In the genomic region with DNA sequence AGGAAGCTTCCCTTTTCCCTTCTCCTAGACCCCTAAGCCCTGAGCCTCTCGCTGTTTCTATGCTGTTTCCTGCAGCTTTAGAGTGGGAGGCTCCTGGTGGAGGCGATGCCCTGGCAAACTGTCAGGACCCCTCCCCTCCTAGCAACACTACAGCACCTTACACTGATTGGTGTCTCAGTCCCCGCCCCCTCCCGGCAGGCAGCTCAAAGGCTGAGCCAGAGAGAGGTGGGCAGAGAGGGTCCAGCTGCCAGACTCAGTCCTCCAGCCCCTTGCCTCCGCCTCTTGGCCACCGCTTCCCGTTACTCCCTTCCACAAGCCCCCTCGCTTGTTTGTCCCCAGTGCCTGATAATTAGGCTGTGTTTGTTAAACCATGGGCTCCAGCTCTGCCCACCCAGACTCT, we compare ENCODE assay signal across 1 cellular context.
TF ChIP-seq lines count a peak whose summit lies in the region.

No MANE protein-coding gene starts in this region.

TF ChIP-seq in GM23338, 12 proteins besides CTCF, POLR2A, EP300 and RAD21 (continued from another document):
- TF ChIP-seq, protein P1, sequence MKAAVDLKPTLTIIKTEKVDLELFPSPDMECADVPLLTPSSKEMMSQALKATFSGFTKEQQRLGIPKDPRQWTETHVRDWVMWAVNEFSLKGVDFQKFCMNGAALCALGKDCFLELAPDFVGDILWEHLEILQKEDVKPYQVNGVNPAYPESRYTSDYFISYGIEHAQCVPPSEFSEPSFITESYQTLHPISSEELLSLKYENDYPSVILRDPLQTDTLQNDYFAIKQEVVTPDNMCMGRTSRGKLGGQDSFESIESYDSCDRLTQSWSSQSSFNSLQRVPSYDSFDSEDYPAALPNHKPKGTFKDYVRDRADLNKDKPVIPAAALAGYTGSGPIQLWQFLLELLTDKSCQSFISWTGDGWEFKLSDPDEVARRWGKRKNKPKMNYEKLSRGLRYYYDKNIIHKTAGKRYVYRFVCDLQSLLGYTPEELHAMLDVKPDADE (IDR thresholded peaks at IDR 0.05), result no peak
- no peak for TF ChIP-seq EZH2phosphoT487 (IDR thresholded peaks at IDR 0.05; ENCODE audit: unreplicated experiment)
- no peak for TF ChIP-seq NANOG (IDR thresholded peaks at IDR 0.05; ENCODE audit: borderline replicate concordance)
- TF ChIP-seq, protein P2, sequence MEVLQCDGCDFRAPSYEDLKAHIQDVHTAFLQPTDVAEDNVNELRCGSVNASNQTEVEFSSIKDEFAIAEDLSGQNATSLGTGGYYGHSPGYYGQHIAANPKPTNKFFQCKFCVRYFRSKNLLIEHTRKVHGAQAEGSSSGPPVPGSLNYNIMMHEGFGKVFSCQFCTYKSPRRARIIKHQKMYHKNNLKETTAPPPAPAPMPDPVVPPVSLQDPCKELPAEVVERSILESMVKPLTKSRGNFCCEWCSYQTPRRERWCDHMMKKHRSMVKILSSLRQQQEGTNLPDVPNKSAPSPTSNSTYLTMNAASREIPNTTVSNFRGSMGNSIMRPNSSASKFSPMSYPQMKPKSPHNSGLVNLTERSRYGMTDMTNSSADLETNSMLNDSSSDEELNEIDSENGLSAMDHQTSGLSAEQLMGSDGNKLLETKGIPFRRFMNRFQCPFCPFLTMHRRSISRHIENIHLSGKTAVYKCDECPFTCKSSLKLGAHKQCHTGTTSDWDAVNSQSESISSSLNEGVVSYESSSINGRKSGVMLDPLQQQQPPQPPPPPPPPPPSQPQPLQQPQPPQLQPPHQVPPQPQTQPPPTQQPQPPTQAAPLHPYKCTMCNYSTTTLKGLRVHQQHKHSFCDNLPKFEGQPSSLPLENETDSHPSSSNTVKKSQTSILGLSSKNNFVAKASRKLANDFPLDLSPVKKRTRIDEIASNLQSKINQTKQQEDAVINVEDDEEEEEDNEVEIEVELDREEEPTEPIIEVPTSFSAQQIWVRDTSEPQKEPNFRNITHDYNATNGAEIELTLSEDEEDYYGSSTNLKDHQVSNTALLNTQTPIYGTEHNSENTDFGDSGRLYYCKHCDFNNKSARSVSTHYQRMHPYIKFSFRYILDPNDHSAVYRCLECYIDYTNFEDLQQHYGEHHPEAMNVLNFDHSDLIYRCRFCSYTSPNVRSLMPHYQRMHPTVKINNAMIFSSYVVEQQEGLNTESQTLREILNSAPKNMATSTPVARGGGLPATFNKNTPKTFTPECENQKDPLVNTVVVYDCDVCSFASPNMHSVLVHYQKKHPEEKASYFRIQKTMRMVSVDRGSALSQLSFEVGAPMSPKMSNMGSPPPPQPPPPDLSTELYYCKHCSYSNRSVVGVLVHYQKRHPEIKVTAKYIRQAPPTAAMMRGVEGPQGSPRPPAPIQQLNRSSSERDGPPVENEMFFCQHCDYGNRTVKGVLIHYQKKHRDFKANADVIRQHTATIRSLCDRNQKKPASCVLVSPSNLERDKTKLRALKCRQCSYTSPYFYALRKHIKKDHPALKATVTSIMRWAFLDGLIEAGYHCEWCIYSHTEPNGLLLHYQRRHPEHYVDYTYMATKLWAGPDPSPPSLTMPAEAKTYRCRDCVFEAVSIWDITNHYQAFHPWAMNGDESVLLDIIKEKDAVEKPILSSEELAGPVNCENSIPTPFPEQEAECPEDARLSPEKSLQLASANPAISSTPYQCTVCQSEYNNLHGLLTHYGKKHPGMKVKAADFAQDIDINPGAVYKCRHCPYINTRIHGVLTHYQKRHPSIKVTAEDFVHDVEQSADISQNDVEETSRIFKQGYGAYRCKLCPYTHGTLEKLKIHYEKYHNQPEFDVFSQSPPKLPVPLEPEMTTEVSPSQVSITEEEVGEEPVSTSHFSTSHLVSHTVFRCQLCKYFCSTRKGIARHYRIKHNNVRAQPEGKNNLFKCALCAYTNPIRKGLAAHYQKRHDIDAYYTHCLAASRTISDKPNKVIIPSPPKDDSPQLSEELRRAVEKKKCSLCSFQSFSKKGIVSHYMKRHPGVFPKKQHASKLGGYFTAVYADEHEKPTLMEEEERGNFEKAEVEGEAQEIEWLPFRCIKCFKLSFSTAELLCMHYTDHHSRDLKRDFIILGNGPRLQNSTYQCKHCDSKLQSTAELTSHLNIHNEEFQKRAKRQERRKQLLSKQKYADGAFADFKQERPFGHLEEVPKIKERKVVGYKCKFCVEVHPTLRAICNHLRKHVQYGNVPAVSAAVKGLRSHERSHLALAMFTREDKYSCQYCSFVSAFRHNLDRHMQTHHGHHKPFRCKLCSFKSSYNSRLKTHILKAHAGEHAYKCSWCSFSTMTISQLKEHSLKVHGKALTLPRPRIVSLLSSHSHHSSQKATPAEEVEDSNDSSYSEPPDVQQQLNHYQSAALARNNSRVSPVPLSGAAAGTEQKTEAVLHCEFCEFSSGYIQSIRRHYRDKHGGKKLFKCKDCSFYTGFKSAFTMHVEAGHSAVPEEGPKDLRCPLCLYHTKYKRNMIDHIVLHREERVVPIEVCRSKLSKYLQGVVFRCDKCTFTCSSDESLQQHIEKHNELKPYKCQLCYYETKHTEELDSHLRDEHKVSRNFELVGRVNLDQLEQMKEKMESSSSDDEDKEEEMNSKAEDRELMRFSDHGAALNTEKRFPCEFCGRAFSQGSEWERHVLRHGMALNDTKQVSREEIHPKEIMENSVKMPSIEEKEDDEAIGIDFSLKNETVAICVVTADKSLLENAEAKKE (CRISPR knock-in tag; IDR thresholded peaks at IDR 0.05), result no peak
TF ChIP-seq in GM23338: peak in this region for 0.
